ENCODE assay signal across 18 cellular contexts in genomic region chr19:57867868-57868492, GRCh38. TPM values are rescaled to one million over a fixed set of nuclear protein-coding genes. Genes with fewer than 3 reads are reported as not detected.
A peak's percentile ranks its signal among the peaks of the same experiment; 100 is the strongest.
DNase-seq lines count a peak whose midpoint lies in the region; ATAC-seq and TF ChIP-seq lines count a peak whose summit lies in the region.
"Had no signal": no experiment of that assay in that cellular context is flagged by ENCODE, and none has a peak within 500 bp of the region (broad histone marks: within the 10 kb centered on the region; RNA-seq: fewer than 3 reads in every experiment).

No MANE protein-coding gene starts in this region.

- peaks cover 3% of the 10 kb centered on the region for H3K36me3 Mint-ChIP-seq in T-helper 17 cell (ENCODE audit: low read depth)
- H3K36me3 Mint-ChIP-seq in progenitor cell of endocrine pancreas (ENCODE audit: insufficient read depth): peaks cover 81% of the 10 kb centered on the region

- ATAC-seq in T-helper 17 cell (no peak), esophagus mucosa (peak; percentile 17), GM18861 (IDR thresholded peaks at IDR 0.05; ENCODE audit: unreplicated experiment) (no peak)

- H3K27me3 Mint-ChIP-seq in T-helper 17 cell (no peaks in the 10 kb centered on the region), progenitor cell of endocrine pancreas (no peaks in the 10 kb centered on the region)

- peaks cover 38% of the 10 kb centered on the region for H3K9me3 ChIP-seq in T-helper 17 cell (ENCODE audit: control insufficient read depth, low read length, poor library complexity, severe bottlenecking)

- H3K27ac Mint-ChIP-seq in T-helper 17 cell (peak overlapping the region; percentile 47), progenitor cell of endocrine pancreas (peak overlapping the region; percentile 73)

- DNase-seq in ELF-1 (ENCODE audit: low read depth, low spot score) (peak; percentile 33), T-helper 17 cell (no peak), progenitor cell of endocrine pancreas (ENCODE audit: low spot score, unreplicated experiment) (no peak), GM20000 (ENCODE audit: low spot score) (no peak), foreskin fibroblast (no peak)
- DNase-seq: COR-L47; DMS153; Kasumi-1; MM.1S; NCI-H1105; NCI-H187; NCI-H446; NCI-H69; NK-92 treated with Interleukin-12 subunit alpha and Interleukin-12 subunit beta, amount 100 ng/mL, for 24 hours; SHP77 treated with DMSO at 0.1 percent for 48 hours had no signal

- peaks cover 20% of the 10 kb centered on the region for H3K9me3 Mint-ChIP-seq in progenitor cell of endocrine pancreas (ENCODE audit: low read depth)

- no peak overlapping the region for H3K4me3 ChIP-seq in foreskin fibroblast (ENCODE audit: low read depth in 1 of 2, low read length in 2 of 2)

- no peak for TF ChIP-seq CTCF in progenitor cell of endocrine pancreas (IDR thresholded peaks at IDR 0.05; ENCODE audit: unreplicated experiment)
- TF ChIP-seq CTCF in GM20000 (IDR thresholded peaks at IDR 0.05; ENCODE audit: extremely low read depth, missing control alignments): no peak
- TF ChIP-seq CTCF in foreskin fibroblast (IDR thresholded peaks at IDR 0.05; ENCODE audit: low read depth, low read length): no peak

- H3K4me1 Mint-ChIP-seq in T-helper 17 cell: no peaks in the 10 kb centered on the region
- H3K4me1 Mint-ChIP-seq in progenitor cell of endocrine pancreas (ENCODE audit: low read depth): no peaks in the 10 kb centered on the region
- H3K4me1 Mint-ChIP-seq: CD14-positive monocyte had no signal

- H3K4me3 Mint-ChIP-seq in T-helper 17 cell (no peak overlapping the region), progenitor cell of endocrine pancreas (ENCODE audit: low read depth) (no peak overlapping the region)
- H3K4me3 Mint-ChIP-seq: CD14-positive monocyte had no signal

RNA-seq across cellular contexts. Expression of gene ZNF587, which starts 18.3 kb away (rescaled TPM):
- total RNA-seq in T-helper 17 cell (10 to 100 TPM; 44.1 to 50.4 TPM), esophagus mucosa (16.3 TPM), progenitor cell of endocrine pancreas (88.4 and 93.7 TPM in 2 replicates)

RNA-seq across cellular contexts. Expression of gene ZNF814, which starts 20.9 kb away (rescaled TPM):
- total RNA-seq in T-helper 17 cell: 10 to 100 TPM; 23.4 to 37.1 TPM
- 6.5 TPM for total RNA-seq in esophagus mucosa
- 53.6 and 54.9 TPM in 2 replicates for total RNA-seq in progenitor cell of endocrine pancreas

RNA-seq across cellular contexts. Expression of gene ZNF587B, which starts 37.9 kb away (rescaled TPM):
- total RNA-seq in T-helper 17 cell (10 to 100 TPM; 19.0 to 23.3 TPM), esophagus mucosa (9.3 TPM), progenitor cell of endocrine pancreas (24.9 and 29.8 TPM in 2 replicates)

RNA-seq across cellular contexts. Expression of gene ZNF417, which starts 48.4 kb away (rescaled TPM):
- total RNA-seq in T-helper 17 cell (10 to 100 TPM; 28.0 to 29.6 TPM), esophagus mucosa (5.7 TPM), progenitor cell of endocrine pancreas (25.9 and 27.2 TPM in 2 replicates)

RNA-seq across cellular contexts. Expression of gene ZNF552, which starts 53.3 kb away (rescaled TPM):
- 10 to 100 TPM; 11.8 to 12.8 TPM for total RNA-seq in T-helper 17 cell
- 7.9 TPM for total RNA-seq in esophagus mucosa
- 27.2 and 27.9 TPM in 2 replicates for total RNA-seq in progenitor cell of endocrine pancreas
